In the genomic region with DNA sequence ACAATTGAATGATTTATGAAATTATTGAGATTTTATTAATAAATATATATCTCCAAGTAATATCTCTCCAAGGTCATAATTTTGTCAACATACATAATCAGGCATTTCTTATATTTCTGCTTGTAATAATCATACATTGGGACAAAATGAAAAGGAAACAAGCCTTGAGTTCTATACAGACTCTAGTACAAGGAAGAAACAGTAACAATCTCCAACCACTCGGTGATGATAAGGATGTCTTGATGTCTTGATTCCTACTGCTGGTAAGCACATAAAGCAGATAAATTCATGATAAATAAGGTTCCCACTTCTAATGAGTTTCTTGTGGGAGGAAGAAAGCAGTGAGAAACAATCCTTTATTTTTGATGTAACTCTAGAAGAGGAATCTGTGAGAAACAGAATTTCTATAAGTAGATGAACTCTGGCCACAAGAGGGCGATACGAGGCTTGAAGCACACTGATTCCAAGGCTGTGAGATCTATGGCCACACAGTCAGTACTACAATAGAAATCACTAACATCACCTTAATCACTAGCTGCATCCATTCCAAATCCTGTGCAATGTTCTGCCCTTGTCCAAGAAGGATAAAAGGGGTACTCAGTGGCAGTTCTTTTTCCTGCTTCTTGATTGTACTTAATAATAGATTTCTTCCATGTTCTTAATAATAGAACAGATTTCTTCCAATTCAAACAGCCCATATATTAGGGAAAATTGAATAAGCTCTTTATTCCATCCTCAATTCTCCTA, we compare ENCODE assay signal across 8 cellular contexts. TPM values are rescaled to one million over a fixed set of nuclear protein-coding genes. Genes with fewer than 3 reads are reported as not detected.
DNase-seq lines count a peak whose midpoint lies in the region; ATAC-seq and TF ChIP-seq lines count a peak whose summit lies in the region.

No MANE protein-coding gene starts in this region.

- peaks cover 25% of the 10 kb centered on the region for H3K9me3 Mint-ChIP-seq in activated CD4-positive, alpha-beta T cell treated with anti-CD3 and anti-CD28 coated beads, Interleukin-2, amount 10 ng/mL, durations not matched to agents 7 days and 5 days

- peak; percentile 35 for DNase-seq in GF-D8 (lab: John Stamatoyannopoulos, UW)
- DNase-seq in NCI-H526 treated with DMSO at 0.1 percent for 48 hours (lab: John Stamatoyannopoulos, UW): peak; percentile 80
- peak; percentile 90 for DNase-seq in activated CD4-positive, alpha-beta T cell treated with anti-CD3 and anti-CD28 coated beads, Interleukin-2, amount 10 ng/mL, durations not matched to agents 7 days and 5 days
- DNase-seq in dermis blood vessel endothelial cell: peak; percentile 92
- peak; percentile 78 to 92 for DNase-seq in lower leg skin (ENCODE audit: low spot score in 2 of 2)
- DNase-seq in stimulated activated CD4-positive, alpha-beta T cell treated with anti-CD3 and anti-CD28 coated beads, TNF-alpha, amount 100 ng/mL, for 48 hours (ENCODE audit: low read depth in 3 of 3): peak; percentile 46 to 85 (median 72)

- H3K36me3 Mint-ChIP-seq in activated CD4-positive, alpha-beta T cell treated with anti-CD3 and anti-CD28 coated beads, Interleukin-2, amount 10 ng/mL, durations not matched to agents 7 days and 5 days (ENCODE audit: low read depth): peaks cover 7% of the 10 kb centered on the region

- no peaks in the 10 kb centered on the region for H3K27me3 Mint-ChIP-seq in activated CD4-positive, alpha-beta T cell treated with anti-CD3 and anti-CD28 coated beads, Interleukin-2, amount 10 ng/mL, durations not matched to agents 7 days and 5 days

- POLR2A ChIA-PET in activated CD4-positive, alpha-beta T cell treated with anti-CD3 and anti-CD28 coated beads, Interleukin-2, amount 10 ng/mL, durations not matched to agents 7 days and 5 days (lab: Charles Lee): no interaction called here

- H3K4me3 Mint-ChIP-seq in activated CD4-positive, alpha-beta T cell treated with anti-CD3 and anti-CD28 coated beads, Interleukin-2, amount 10 ng/mL, durations not matched to agents 7 days and 5 days: no peak overlapping the region

- no peak overlapping the region for H3K27ac Mint-ChIP-seq in activated CD4-positive, alpha-beta T cell treated with anti-CD3 and anti-CD28 coated beads, Interleukin-2, amount 10 ng/mL, durations not matched to agents 7 days and 5 days

- intact Hi-C loops in lower leg skin (cut with DNase I; ENCODE audit: low total_unique reads): loop anchor here (10.0 kb wide), 1 partner anchor 282 kb away; no protein-coding TSS in a partner anchor

- 15 to 20% methylated on average over 3 of the region's 3 CpGs for WGBS in lower leg skin, 2 donors

- CTCF ChIA-PET in activated CD4-positive, alpha-beta T cell treated with anti-CD3 and anti-CD28 coated beads, Interleukin-2, amount 10 ng/mL, durations not matched to agents 7 days and 5 days (lab: Charles Lee): interaction anchor here (0.8 to 3.0 kb wide), 9 partner anchors 8 to 360 kb away, joined by 3 to 17 read pairs (median 4); no protein-coding TSS in a partner anchor

- H3K4me3 ChIP-seq in lower leg skin (ENCODE audit: low read depth, poor library complexity, severe bottlenecking): no peak overlapping the region

- TF ChIP-seq POLR2A in lower leg skin (IDR thresholded peaks at IDR 0.05) (no peak), GM18505 (IDR thresholded peaks at IDR 0.05; ENCODE audit: borderline replicate concordance, extremely low read depth, insufficient read depth, insufficient read length) (no peak)

- H3K4me1 Mint-ChIP-seq in activated CD4-positive, alpha-beta T cell treated with anti-CD3 and anti-CD28 coated beads, Interleukin-2, amount 10 ng/mL, durations not matched to agents 7 days and 5 days: peaks cover 19% of the 10 kb centered on the region

- no peak for TF ChIP-seq CTCF in lower leg skin (IDR thresholded peaks at IDR 0.05)

- ATAC-seq in HG03442 (IDR thresholded peaks at IDR 0.05; ENCODE audit: unreplicated experiment): peak; percentile 68
- ATAC-seq in GM18505 (IDR thresholded peaks at IDR 0.05; ENCODE audit: unreplicated experiment): no peak

RNA-seq across cellular contexts. Expression of a gene that starts 41.4 kb away (rescaled TPM):
- 10 to 100 TPM; 21.2 to 22.1 TPM for total RNA-seq in activated CD4-positive, alpha-beta T cell treated with anti-CD3 and anti-CD28 coated beads, Interleukin-2, amount 10 ng/mL, durations not matched to agents 7 days and 5 days
- total RNA-seq in dermis blood vessel endothelial cell: 6.4 and 8.5 TPM in 2 replicates
- 10 to 100 TPM; 12.2 to 26.2 (median 13.1) TPM for total RNA-seq in lower leg skin

Comparison
In these comparisons a context has a peak if more than half of its experiments do, and no peak if none do; other contexts are left out.
1. DNase-seq: peak in every context shown above with its lines; median percentile 92 in dermis blood vessel endothelial cell; 90 in activated CD4-positive, alpha-beta T cell treated with anti-CD3 and anti-CD28 coated beads, Interleukin-2, amount 10 ng/mL, durations not matched to agents 7 days and 5 days; 85 in lower leg skin; 80 in NCI-H526 treated with DMSO at 0.1 percent for 48 hours; 72 in stimulated activated CD4-positive, alpha-beta T cell treated with anti-CD3 and anti-CD28 coated beads, TNF-alpha, amount 100 ng/mL, for 48 hours; 35 in GF-D8.